Comparison of ENCODE assay signal across 16 cellular contexts in the genomic region with DNA sequence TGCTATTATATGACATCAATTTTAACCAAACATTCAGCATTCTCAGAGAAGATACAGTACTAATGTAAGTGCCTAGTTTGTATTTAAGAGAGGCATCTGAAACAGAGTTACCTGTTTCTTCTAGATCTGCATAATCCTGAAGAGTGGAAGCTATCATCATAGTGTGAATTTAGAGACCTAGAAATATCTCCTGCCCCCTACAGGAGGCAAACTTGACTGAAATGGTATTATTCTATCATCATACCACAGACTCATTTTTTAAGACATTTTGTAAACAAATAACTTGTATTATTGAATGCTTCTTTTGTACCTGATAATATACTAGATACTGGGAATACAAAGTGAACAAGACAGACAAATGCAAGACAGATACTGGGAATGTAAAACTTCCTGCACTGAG.
DNase-seq lines count a peak whose midpoint lies in the region; ATAC-seq and TF ChIP-seq lines count a peak whose summit lies in the region.
"Had no signal": no experiment of that assay in that cellular context is flagged by ENCODE, and none has a peak within 500 bp of the region (broad histone marks: within the 10 kb centered on the region; RNA-seq: fewer than 3 reads in every experiment).

No MANE protein-coding gene starts in this region.

- in situ Hi-C loops in SK-MEL-5 (cut with HindIII; ENCODE audit: low pct_unique_long_range_greater_than_20kb, low sequenced_read_pairs), result no loop called here

- no peak overlapping the region for H3K27ac ChIP-seq in foreskin keratinocyte
- H3K27ac ChIP-seq: HL-60 had no signal

- ATAC-seq in foreskin keratinocyte (no peak), GM21723 (IDR thresholded peaks at IDR 0.05; ENCODE audit: unreplicated experiment) (no peak)
- no peak for ATAC-seq in activated CD8-positive, alpha-beta memory T cell treated with anti-CD3 and anti-CD28 coated beads, Interleukin-2, amount 10 ng/mL, durations not matched to agents 7 days and 5 days
- ATAC-seq: naive thymus-derived CD8-positive, alpha-beta T cell had no signal

- DNase-seq in AG10803 (ENCODE audit: low read depth) (peak; percentile 19), GM12864 (ENCODE audit: low read depth) (no peak), SK-MEL-5 (ENCODE audit: low read depth, low spot score) (peak; percentile 23), foreskin keratinocyte (peak in 1 of 2 donors; percentile 6), SKM-1 (lab: John Stamatoyannopoulos, UW; ENCODE audit: unreplicated experiment) (no peak), NCI-H1930 (lab: John Stamatoyannopoulos, UW) (no peak)
- DNase-seq in activated CD8-positive, alpha-beta memory T cell treated with anti-CD3 and anti-CD28 coated beads, Interleukin-2, amount 10 ng/mL, durations not matched to agents 7 days and 5 days, result no peak
- DNase-seq: activated naive CD4-positive, alpha-beta T cell treated with anti-CD3 and anti-CD28 coated beads, Interleukin-2, amount 10 ng/mL, durations not matched to agents 7 days and 5 days; CD4-positive, alpha-beta T cell; foreskin melanocyte; kidney glomerular epithelial cell; naive thymus-derived CD8-positive, alpha-beta T cell; RPMI8226 had no signal

- peaks cover 2% of the 10 kb centered on the region for H3K27me3 Mint-ChIP-seq in activated CD8-positive, alpha-beta memory T cell treated with anti-CD3 and anti-CD28 coated beads, Interleukin-2, amount 10 ng/mL, durations not matched to agents 7 days and 5 days
- H3K27me3 Mint-ChIP-seq: CD4-positive, alpha-beta T cell had no signal

- peaks cover 5% of the 10 kb centered on the region for H3K27me3 ChIP-seq in foreskin keratinocyte

- CTCF ChIA-PET in activated CD8-positive, alpha-beta memory T cell treated with anti-CD3 and anti-CD28 coated beads, Interleukin-2, amount 10 ng/mL, durations not matched to agents 7 days and 5 days (lab: Charles Lee), result no interaction called here

- TF ChIP-seq CTCF in AG10803 (conservative IDR thresholded peaks at IDR 0.05; ENCODE audit: low read length) (peak; percentile 56), GM12864 (IDR thresholded peaks at IDR 0.05; ENCODE audit: low read depth, low read length, missing control alignments) (peak; percentile 22), foreskin keratinocyte (conservative IDR thresholded peaks at IDR 0.05) (peak; percentile 54)

- H3K36me3 Mint-ChIP-seq in activated CD8-positive, alpha-beta memory T cell treated with anti-CD3 and anti-CD28 coated beads, Interleukin-2, amount 10 ng/mL, durations not matched to agents 7 days and 5 days, result no peaks in the 10 kb centered on the region
- H3K36me3 Mint-ChIP-seq: activated naive CD4-positive, alpha-beta T cell treated with anti-CD3 and anti-CD28 coated beads, Interleukin-2, amount 10 ng/mL, durations not matched to agents 7 days and 5 days; naive thymus-derived CD8-positive, alpha-beta T cell had no signal

- H3K4me1 Mint-ChIP-seq in activated CD8-positive, alpha-beta memory T cell treated with anti-CD3 and anti-CD28 coated beads, Interleukin-2, amount 10 ng/mL, durations not matched to agents 7 days and 5 days, result no peaks in the 10 kb centered on the region
- H3K4me1 Mint-ChIP-seq: activated naive CD4-positive, alpha-beta T cell treated with anti-CD3 and anti-CD28 coated beads, Interleukin-2, amount 10 ng/mL, durations not matched to agents 7 days and 5 days; central memory CD8-positive, alpha-beta T cell had no signal

- no peak overlapping the region for H3K4me3 Mint-ChIP-seq in activated CD8-positive, alpha-beta memory T cell treated with anti-CD3 and anti-CD28 coated beads, Interleukin-2, amount 10 ng/mL, durations not matched to agents 7 days and 5 days
- H3K4me3 Mint-ChIP-seq: activated naive CD4-positive, alpha-beta T cell treated with anti-CD3 and anti-CD28 coated beads, Interleukin-2, amount 10 ng/mL, durations not matched to agents 7 days and 5 days; CD4-positive, alpha-beta T cell; central memory CD8-positive, alpha-beta T cell; naive thymus-derived CD8-positive, alpha-beta T cell had no signal

- H3K4me3 ChIP-seq in AG10803 (ENCODE audit: low read length) (no peak overlapping the region), GM12864 (ENCODE audit: low read depth, low read length) (no peak overlapping the region)

- H3K9me3 Mint-ChIP-seq in activated CD8-positive, alpha-beta memory T cell treated with anti-CD3 and anti-CD28 coated beads, Interleukin-2, amount 10 ng/mL, durations not matched to agents 7 days and 5 days (ENCODE audit: low read depth), result no peaks in the 10 kb centered on the region
- H3K9me3 Mint-ChIP-seq: activated naive CD4-positive, alpha-beta T cell treated with anti-CD3 and anti-CD28 coated beads, Interleukin-2, amount 10 ng/mL, durations not matched to agents 7 days and 5 days; CD4-positive, alpha-beta T cell; central memory CD8-positive, alpha-beta T cell; naive thymus-derived CD8-positive, alpha-beta T cell had no signal

- H3K4me1 ChIP-seq in foreskin keratinocyte, result no peaks in the 10 kb centered on the region

- no peak overlapping the region for H3K27ac Mint-ChIP-seq in activated CD8-positive, alpha-beta memory T cell treated with anti-CD3 and anti-CD28 coated beads, Interleukin-2, amount 10 ng/mL, durations not matched to agents 7 days and 5 days
- H3K27ac Mint-ChIP-seq: activated naive CD4-positive, alpha-beta T cell treated with anti-CD3 and anti-CD28 coated beads, Interleukin-2, amount 10 ng/mL, durations not matched to agents 7 days and 5 days; CD4-positive, alpha-beta T cell; naive thymus-derived CD8-positive, alpha-beta T cell had no signal

Comparison
In these comparisons a context has a peak if more than half of its experiments do, and no peak if none do; other contexts are left out.
1. DNase-seq: peak in AG10803 (single experiment) and SK-MEL-5 (single experiment); none in GM12864 (single experiment), activated CD8-positive, alpha-beta memory T cell treated with anti-CD3 and anti-CD28 coated beads, Interleukin-2, amount 10 ng/mL, durations not matched to agents 7 days and 5 days (single experiment), SKM-1 (single experiment) and NCI-H1930 (0 of 2).
2. Peak in every context shown above with its lines, with median percentiles within 50 percentile points of each other: CTCF ChIP-seq.